ENCODE assay signal across 26 cellular contexts in the genomic region with DNA sequence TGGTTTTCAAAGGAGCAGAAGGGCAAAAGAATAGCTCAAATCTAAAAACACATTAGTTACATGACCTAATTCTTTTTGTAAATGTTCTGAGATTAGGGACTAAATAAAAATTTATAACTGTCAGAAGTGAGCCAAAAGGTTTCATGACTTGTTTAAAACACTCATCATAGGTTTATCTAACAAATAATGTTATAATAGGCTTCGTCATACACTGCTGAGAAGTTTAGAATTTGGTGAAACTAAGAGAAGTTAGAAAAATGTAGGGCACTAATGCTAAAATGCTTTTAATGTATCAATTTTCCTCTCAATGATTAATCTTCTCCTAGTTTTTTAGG.
"Had no signal": no experiment of that assay in that cellular context is flagged by ENCODE, and none has a peak within 500 bp of the region (broad histone marks: within the 10 kb centered on the region; RNA-seq: fewer than 3 reads in every experiment).

No MANE protein-coding gene starts in this region.

- H3K4me1 ChIP-seq: Peyer's patch, SJSA1 had no signal

- H3K27ac ChIP-seq: Peyer's patch, SJSA1 had no signal

- H3K4me2 ChIP-seq: SK-N-SH had no signal

- H3K4me3 ChIP-seq: ascending aorta, Peyer's patch, SJSA1 had no signal

- ATAC-seq: activated CD8-positive, alpha-beta T cell treated with anti-CD3 and anti-CD28 coated beads for 36 hours; activated T-cell treated with anti-CD3 and anti-CD28 coated beads, Interleukin-2, amount 50 U/mL, for 72 hours; activated T-helper 17 cell treated with anti-CD3 and anti-CD28 coated beads, Interleukin-2, amount 50 U/mL, for 72 hours had no signal

- H3K9ac ChIP-seq: SK-N-SH had no signal

- H3K27me3 ChIP-seq: ascending aorta, Peyer's patch, SJSA1 had no signal

- FAIRE-seq: TTC549 had no signal

- DNase-seq: activated CD4-positive, alpha-beta T cell treated with anti-CD3 and anti-CD28 coated beads, Interleukin-2, amount 10 ng/mL, durations not matched to agents 24 days and 14 days; activated CD4-positive, alpha-beta T cell treated with anti-CD3 and anti-CD28 coated beads, Interleukin-2, amount 50 U/mL, for 4 hours; activated CD8-positive, alpha-beta T cell treated with anti-CD3 and anti-CD28 coated beads for 36 hours; activated effector memory CD4-positive, alpha-beta T cell treated with anti-CD3 and anti-CD28 coated beads, Interleukin-2, amount 50 U/mL, for 16 hours; activated naive CD4-positive, alpha-beta T cell; activated naive CD4-positive, alpha-beta T cell treated with anti-CD3 and anti-CD28 coated beads, Interleukin-2, amount 50 U/mL, for 16 hours; activated naive CD8-positive, alpha-beta T cell treated with anti-CD3 and anti-CD28 coated beads for 36 hours; activated T-cell treated with anti-CD3 and anti-CD28 coated beads, Interleukin-2, amount 50 U/mL, for 1 hour; activated T-cell treated with anti-CD3 and anti-CD28 coated beads, Interleukin-2, amount 50 U/mL, for 72 hours; amygdala; Karpas-422; KBM-7; NCI-H1105; NCI-H1417 treated with DMSO at 0.1 percent for 48 hours; NCI-H187 treated with DMSO at 0.1 percent for 48 hours; NCI-H2081; NCI-H226; NCI-H524 treated with DMSO at 0.1 percent for 48 hours; Peyer's patch; RPMI8226; SHP77 treated with DMSO at 0.1 percent for 48 hours; SK-N-SH had no signal

- H3K9me2 ChIP-seq: SK-N-SH had no signal

- H3K9me3 ChIP-seq: ascending aorta, Peyer's patch, SJSA1, SK-N-SH had no signal

- H3K36me3 ChIP-seq: ascending aorta, Peyer's patch, SJSA1 had no signal
